7 cellular contexts compared by ENCODE assay signal in genomic region chr5:472076-472655, GRCh38. TPM values are rescaled to one million over a fixed set of nuclear protein-coding genes. Genes with fewer than 3 reads are reported as not detected.
A peak's percentile ranks its signal among the peaks of the same experiment; 100 is the strongest.
DNase-seq lines count a peak whose midpoint lies in the region; ATAC-seq, FAIRE-seq and TF ChIP-seq lines count a peak whose summit lies in the region.

No MANE protein-coding gene starts in this region.

- no peaks in the 10 kb centered on the region for H3K36me3 ChIP-seq in bronchial epithelial cell (ENCODE audit: control insufficient read depth, insufficient read depth, low read length)
- peaks cover 8% of the 10 kb centered on the region for H3K36me3 ChIP-seq in suprapubic skin

- H2BK15ac ChIP-seq in H9 (ENCODE audit: low read depth, low read length), result no peak overlapping the region

- peaks cover 16% of the 10 kb centered on the region for H3K23me2 ChIP-seq in H9 (ENCODE audit: insufficient read length, low read depth, low read length, poor library complexity, severe bottlenecking)

- no peaks in the 10 kb centered on the region for H4K20me1 ChIP-seq in H9 (ENCODE audit: control insufficient read depth, insufficient read depth, insufficient read length)

- no peaks in the 10 kb centered on the region for H3K79me1 ChIP-seq in H9 (ENCODE audit: insufficient read depth, low read depth, low read length, poor library complexity, severe bottlenecking)

- no peak overlapping the region for H2BK120ac ChIP-seq in H9 (ENCODE audit: low read depth, low read length, poor library complexity, severe bottlenecking)

- no peak overlapping the region for H4K8ac ChIP-seq in H9 (replicated peaks; ENCODE audit: insufficient read length, low read depth, low read length)

- TF ChIP-seq EP300 in suprapubic skin (IDR thresholded peaks at IDR 0.05), result no peak

- H2AFZ ChIP-seq in H9 (ENCODE audit: low read length), result no peak overlapping the region

- no peak overlapping the region for H3K4ac ChIP-seq in H9 (ENCODE audit: low read depth, low read length)

- H2BK20ac ChIP-seq in H9 (ENCODE audit: low read depth, low read length, poor library complexity, severe bottlenecking), result no peak overlapping the region

- peak overlapping the region; percentile 37 for H3K9ac ChIP-seq in H9 (ENCODE audit: extremely low read depth, insufficient read length, low read length)

- no peak overlapping the region for H3T11ph ChIP-seq in H9 (ENCODE audit: low read length)

- no peak overlapping the region for H3K27ac Mint-ChIP-seq in H9

- intact Hi-C loops in lower leg skin (cut with DNase I; ENCODE audit: low total_unique reads), result no loop called here

- no peak overlapping the region for H2BK5ac ChIP-seq in H9 (ENCODE audit: insufficient read length, low read length)

- H3K4me3 Mint-ChIP-seq in H9, result peak overlapping the region; percentile 60 to 75

- no peak overlapping the region for H3K18ac ChIP-seq in H9 (ENCODE audit: insufficient read length, low read depth, low read length)

- peaks cover 7 to 11% of the 10 kb centered on the region in 2 experiments for H3K4me1 Mint-ChIP-seq in H9

- no peak overlapping the region for H3K27ac ChIP-seq in H9 (ENCODE audit: insufficient read length, low read depth, low read length)
- H3K27ac ChIP-seq in suprapubic skin, result peak overlapping the region; percentile 80

- H2AK5ac ChIP-seq in H9 (ENCODE audit: insufficient read length, low read length), result no peak overlapping the region

- no peaks in the 10 kb centered on the region for H3K79me2 ChIP-seq in H9 (ENCODE audit: insufficient read depth, low read length)

- no peak overlapping the region for H3K23ac ChIP-seq in H9 (ENCODE audit: insufficient read length, low read depth, low read length)

- H3K9me3 ChIP-seq in H9 (ENCODE audit: control insufficient read depth, low read depth, low read length) (no peaks in the 10 kb centered on the region), suprapubic skin (no peaks in the 10 kb centered on the region)

- H4K91ac ChIP-seq in H9 (ENCODE audit: insufficient read length, low read depth, low read length), result no peak overlapping the region

- H3K4me1 ChIP-seq in H9 (ENCODE audit: insufficient read depth, low read length) (no peaks in the 10 kb centered on the region), suprapubic skin (peaks cover 51% of the 10 kb centered on the region)

- peak overlapping the region; percentile 88 for H3K14ac ChIP-seq in H9 (ENCODE audit: insufficient read depth, low read length)

- TF ChIP-seq CTCF in H9 (conservative IDR thresholded peaks at IDR 0.05) (no peak), bronchial epithelial cell (IDR thresholded peaks at IDR 0.05; ENCODE audit: insufficient read depth, low read length, severe bottlenecking) (no peak), lower leg skin (IDR thresholded peaks at IDR 0.05) (no peak), suprapubic skin (IDR thresholded peaks at IDR 0.05) (no peak)

- no peak for TF ChIP-seq POLR2A in lower leg skin (IDR thresholded peaks at IDR 0.05)
- no peak for TF ChIP-seq POLR2A in suprapubic skin (IDR thresholded peaks at IDR 0.05)

- WGBS in H9 (ENCODE audit: extremely low coverage, insufficient read length, low lambda C conversion rate), result no CpG with 5 or more reads among the region's 30 CpGs
- WGBS in lower leg skin, 2 donors, result 8 to 38% methylated on average over 26 to 30 of the region's 30 CpGs
- 6% methylated on average over 24 of the region's 30 CpGs for WGBS in suprapubic skin

- H3K56ac ChIP-seq in H9 (ENCODE audit: insufficient read length, low read depth, low read length), result no peak overlapping the region

- no peak for DNase-seq in H9
- peak; percentile 61 for DNase-seq in NCI-H2227 (lab: John Stamatoyannopoulos, UW; ENCODE audit: unreplicated experiment)
- peak; percentile 8 for DNase-seq in bronchial epithelial cell (ENCODE audit: low read depth)
- DNase-seq in lower leg skin (ENCODE audit: low spot score in 2 of 2), result peak in 1 of 2 donors; percentile 88
- peak; percentile 78 to 80 for DNase-seq in suprapubic skin (ENCODE audit: low spot score in 2 of 2)
- no peak for DNase-seq in NCI-H128 (lab: John Stamatoyannopoulos, UW; ENCODE audit: unreplicated experiment)

- H3K9me3 Mint-ChIP-seq in H9, result no peaks in the 10 kb centered on the region

- peak overlapping the region; percentile 77 for H3K4me3 ChIP-seq in bronchial epithelial cell (ENCODE audit: low read depth, low read length)
- H3K4me3 ChIP-seq in lower leg skin (ENCODE audit: low read depth, poor library complexity, severe bottlenecking), result peak overlapping the region; percentile 69
- H3K4me3 ChIP-seq in suprapubic skin, result peak overlapping the region; percentile 78

- H4K5ac ChIP-seq in H9 (ENCODE audit: insufficient read length, low read depth, low read length), result no peak overlapping the region

- H3K36me3 Mint-ChIP-seq in H9 (ENCODE audit: insufficient read depth in 1 of 3, low read depth in 3 of 3), result peaks cover 0 to 6% (median 0%) of the 10 kb centered on the region in 3 experiments; a peak in 2 of 7 replicates

- no peak overlapping the region for H2BK12ac ChIP-seq in H9 (ENCODE audit: insufficient read length, low read depth, low read length)

- ATAC-seq in GM18498 (IDR thresholded peaks at IDR 0.05; ENCODE audit: unreplicated experiment), result peak; percentile 21

- H3K27me3 ChIP-seq in H9 (ENCODE audit: insufficient read depth, low read length) (peaks cover 25% of the 10 kb centered on the region; the same call in 1 of the 2 replicates), bronchial epithelial cell (ENCODE audit: control insufficient read depth, insufficient read depth, low read length) (no peaks in the 10 kb centered on the region), suprapubic skin (peaks cover 23% of the 10 kb centered on the region)

- peaks cover 35% of the 10 kb centered on the region for H3K27me3 Mint-ChIP-seq in H9 (ENCODE audit: low read depth)

- H3K4me2 ChIP-seq in H9 (ENCODE audit: insufficient read depth, insufficient read length, low read length), result peak overlapping the region; percentile 41

- no peak for FAIRE-seq in bronchial epithelial cell (lab: Jason Lieb, UNC)

RNA-seq across cellular contexts. Expression of gene EXOC3, which starts 29.2 kb away (rescaled TPM):
- total RNA-seq in H9 (2021) (36.7 and 37.6 TPM in 2 replicates), bronchial epithelial cell (37.5 and 42.4 TPM in 2 replicates), lower leg skin (10 to 100 TPM; 49.5 to 87.5 (median 59.0) TPM), suprapubic skin (100 to 1,000 TPM in 1 of 4 donors, 10 to 100 TPM in 3; 68.9 to 199 (median 83.4) TPM)

RNA-seq across cellular contexts. Expression of gene SLC9A3, which starts 52.1 kb away (rescaled TPM):
- 0.75 and 0.85 TPM in 2 replicates for total RNA-seq in H9 (2021)
- 0.64 and 1.6 TPM in 2 replicates for total RNA-seq in bronchial epithelial cell
- total RNA-seq in lower leg skin, result 1 to 10 TPM; 4.8 to 7.1 (median 5.8) TPM
- 1 to 10 TPM; 3.7 to 5.9 (median 4.3) TPM for total RNA-seq in suprapubic skin

Comparison
In these comparisons a context has a peak if more than half of its experiments do, and no peak if none do; other contexts are left out.
1. DNase-seq: peak in NCI-H2227 (single experiment), bronchial epithelial cell (single experiment) and suprapubic skin (2 of 2); none in H9 (single experiment) and NCI-H128 (single experiment).
2. Peak in every context shown above with its lines, with median percentiles within 50 percentile points of each other: H3K4me3 ChIP-seq.